In the genomic region with DNA sequence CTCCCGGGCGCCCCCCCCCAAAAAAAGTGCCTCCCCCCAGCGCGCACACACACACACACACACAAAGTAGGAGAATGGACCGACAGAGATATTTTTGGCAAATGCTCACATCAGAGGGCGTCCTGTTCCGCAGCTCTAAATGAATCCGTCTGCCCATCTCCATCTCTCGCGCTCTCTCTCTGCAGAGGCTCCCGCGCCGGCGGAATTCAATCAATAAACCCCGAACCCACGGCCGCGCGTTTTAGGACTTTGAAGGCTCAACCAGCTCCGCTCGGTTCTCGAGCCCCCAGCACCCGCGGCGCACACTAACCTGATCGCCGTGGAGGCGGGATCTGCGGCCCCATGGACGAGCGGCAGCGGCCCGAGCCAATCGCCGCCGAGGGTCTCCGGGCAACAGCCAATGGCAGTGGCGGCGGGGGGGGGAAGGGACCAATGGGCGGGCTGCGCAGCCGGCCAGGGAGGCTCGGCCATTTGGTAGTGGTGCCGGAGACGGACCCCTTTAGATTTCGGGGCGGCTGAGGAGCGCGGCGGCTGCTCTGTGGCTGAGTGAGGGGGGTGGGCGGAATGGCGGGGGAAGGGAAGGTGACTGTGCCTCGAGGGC, we compare ENCODE assay signal across 8 cellular contexts. TPM values are rescaled to one million over a fixed set of nuclear protein-coding genes. Genes with fewer than 3 reads are reported as not detected.
DNase-seq lines count a peak whose midpoint lies in the region; ATAC-seq and TF ChIP-seq lines count a peak whose summit lies in the region.

A gene (minus strand): TSS at position 307 of the 601 bp plus-strand sequence. CDS start 144 bp downstream, at position 163.

- CTCF ChIA-PET in HEK293T (lab: Yijun Ruan, JAX) = no interaction called here

- H3K4me1 ChIP-seq in thoracic aorta (ENCODE audit: control insufficient read depth in 1 of 2, low read depth in 2 of 2) = peaks cover 12 to 18% of the 10 kb centered on the region in 2 donors

- peak within 1 kb of the TSS; percentile 95 to 100 for H3K27ac Mint-ChIP-seq in activated naive CD4-positive, alpha-beta T cell treated with anti-CD3 and anti-CD28 coated beads, Interleukin-2, amount 50 U/mL, for 72 hours
- H3K27ac Mint-ChIP-seq in osteocyte (ENCODE audit: unreplicated experiment) = peak within 1 kb of the TSS; percentile 98

- peak; percentile 81 for ATAC-seq in activated naive CD4-positive, alpha-beta T cell treated with anti-CD3 and anti-CD28 coated beads, Interleukin-2, amount 50 U/mL, for 72 hours
- ATAC-seq in thoracic aorta (ENCODE audit: insufficient number of reproducible peaks, low FRiP score, low read depth) = peak; percentile 75

- H3K27me3 Mint-ChIP-seq in osteocyte (ENCODE audit: unreplicated experiment) = no peaks in the 10 kb centered on the region

- H3K27ac ChIP-seq in thoracic aorta = peak within 1 kb of the TSS; percentile 96 to 99

- peak within 1 kb of the TSS; percentile 100 for H3K4me3 Mint-ChIP-seq in osteocyte (ENCODE audit: unreplicated experiment)

- no peaks in the 10 kb centered on the region for H3K9me3 Mint-ChIP-seq in activated naive CD4-positive, alpha-beta T cell treated with anti-CD3 and anti-CD28 coated beads, Interleukin-2, amount 50 U/mL, for 72 hours
- no peaks in the 10 kb centered on the region for H3K9me3 Mint-ChIP-seq in osteocyte (ENCODE audit: unreplicated experiment)

- no peaks in the 10 kb centered on the region for H3K27me3 ChIP-seq in thoracic aorta (replicated peaks; ENCODE audit: insufficient read depth)

- DNase-seq in GF-D8 (lab: John Stamatoyannopoulos, UW) = peak; percentile 77
- DNase-seq in HEK293T (ENCODE audit: extremely low spot score) = peak; percentile 98
- DNase-seq in NCI-H1092 (lab: John Stamatoyannopoulos, UW) = peak; percentile 90
- DNase-seq in SKM-1 (lab: John Stamatoyannopoulos, UW; ENCODE audit: unreplicated experiment) = peak; percentile 71
- DNase-seq in activated naive CD4-positive, alpha-beta T cell treated with anti-CD3 and anti-CD28 coated beads, Interleukin-2, amount 50 U/mL, for 72 hours (ENCODE audit: low spot score in 2 of 2) = peak; percentile 94 to 99
- peak; percentile 36 for DNase-seq in glomerular endothelial cell (ENCODE audit: extremely low read depth, low read depth, low spot score)
- DNase-seq in osteocyte (ENCODE audit: extremely low spot score, unreplicated experiment) = peak; percentile 99
- peak; percentile 78 for DNase-seq in thoracic aorta (ENCODE audit: low spot score)

- POLR2A ChIA-PET in HEK293T (lab: Yijun Ruan, JAX) = interaction anchor here (0.6 to 1.0 kb wide), 7 partner anchors 8 to 104 kb away, joined by 3 to 7 read pairs (median 4); no protein-coding TSS in a partner anchor

- H3K36me3 Mint-ChIP-seq in activated naive CD4-positive, alpha-beta T cell treated with anti-CD3 and anti-CD28 coated beads, Interleukin-2, amount 50 U/mL, for 72 hours = peaks cover 23 to 26% of the 10 kb centered on the region in 2 donors
- H3K36me3 Mint-ChIP-seq in osteocyte (ENCODE audit: unreplicated experiment) = no peaks in the 10 kb centered on the region

- H3K4me1 Mint-ChIP-seq in osteocyte (ENCODE audit: unreplicated experiment) = peaks cover 31% of the 10 kb centered on the region

- H3K36me3 ChIP-seq in thoracic aorta = no peaks in the 10 kb centered on the region

- TF ChIP-seq CTCF in osteocyte (IDR thresholded peaks at IDR 0.05) (no peak), thoracic aorta (IDR thresholded peaks at IDR 0.05) (no peak)

- H3K4me3 ChIP-seq in thoracic aorta = peak within 1 kb of the TSS; percentile 98

- H3K9me3 ChIP-seq in thoracic aorta = no peaks in the 10 kb centered on the region

TF ChIP-seq in HEK293T, 16 proteins besides CTCF, POLR2A, EP300 and RAD21:
- no peak for TF ChIP-seq L3MBTL2 (conservative IDR thresholded peaks at IDR 0.05)
- TF ChIP-seq, protein P1, sequence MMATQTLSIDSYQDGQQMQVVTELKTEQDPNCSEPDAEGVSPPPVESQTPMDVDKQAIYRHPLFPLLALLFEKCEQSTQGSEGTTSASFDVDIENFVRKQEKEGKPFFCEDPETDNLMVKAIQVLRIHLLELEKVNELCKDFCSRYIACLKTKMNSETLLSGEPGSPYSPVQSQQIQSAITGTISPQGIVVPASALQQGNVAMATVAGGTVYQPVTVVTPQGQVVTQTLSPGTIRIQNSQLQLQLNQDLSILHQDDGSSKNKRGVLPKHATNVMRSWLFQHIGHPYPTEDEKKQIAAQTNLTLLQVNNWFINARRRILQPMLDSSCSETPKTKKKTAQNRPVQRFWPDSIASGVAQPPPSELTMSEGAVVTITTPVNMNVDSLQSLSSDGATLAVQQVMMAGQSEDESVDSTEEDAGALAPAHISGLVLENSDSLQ (IDR thresholded peaks at IDR 0.05) = peak; percentile 99

RNA-seq across cellular contexts. Expression of the gene that starts here (rescaled TPM):
- total RNA-seq in activated naive CD4-positive, alpha-beta T cell treated with anti-CD3 and anti-CD28 coated beads, Interleukin-2, amount 50 U/mL, for 72 hours = 100 to 1,000 TPM; 136 to 237 TPM
- total RNA-seq in glomerular endothelial cell (77.9 and 100 TPM in 2 replicates), osteocyte (155 and 159 TPM in 2 replicates), thoracic aorta (10 to 100 TPM; 46.0 to 54.2 TPM)

Comparison
In these comparisons a context has a peak if more than half of its experiments do, and no peak if none do; other contexts are left out.
1. Peak in every context shown above with its lines: DNase-seq, ATAC-seq, H3K4me3 ChIP-seq and H3K27ac ChIP-seq.
2. DNase-seq: peak in every context shown above with its lines; median percentile 99 in osteocyte; 98 in HEK293T; 96 in activated naive CD4-positive, alpha-beta T cell treated with anti-CD3 and anti-CD28 coated beads, Interleukin-2, amount 50 U/mL, for 72 hours; 90 in NCI-H1092; 78 in thoracic aorta; 77 in GF-D8; 71 in SKM-1; 36 in glomerular endothelial cell.